Comparison of ENCODE assay signal across 13 cellular contexts in genomic region chr14:92702441-92702918, GRCh38. TPM values are rescaled to one million over a fixed set of nuclear protein-coding genes. Genes with fewer than 3 reads are reported as not detected.
A peak's percentile ranks its signal among the peaks of the same experiment; 100 is the strongest.
DNase-seq lines count a peak whose midpoint lies in the region; ATAC-seq, FAIRE-seq and TF ChIP-seq lines count a peak whose summit lies in the region.
"Had no signal": no experiment of that assay in that cellular context is flagged by ENCODE, and none has a peak within 500 bp of the region (broad histone marks: within the 10 kb centered on the region; RNA-seq: fewer than 3 reads in every experiment).

No MANE protein-coding gene starts in this region.

- H3K36me3 ChIP-seq in pancreas: peaks cover 0 to 4% (median 0%) of the 10 kb centered on the region in 3 donors
- H3K36me3 ChIP-seq: ovary had no signal

- TF ChIP-seq CTCF in pancreas (IDR thresholded peaks at IDR 0.05): no peak

- no peaks in the 10 kb centered on the region for H3K4me1 ChIP-seq in pancreas

- 87 to 94% methylated on average over 9 of the region's 9 CpGs for WGBS in pancreas, 2 donors

- DNase-seq in GDM1 (lab: John Stamatoyannopoulos, UW) (peak; percentile 33), NOMO-1 treated with DMSO at 0.1 percent for 48 hours (lab: John Stamatoyannopoulos, UW; ENCODE audit: unreplicated experiment) (peak; percentile 8), glomerular visceral epithelial cell (ENCODE audit: extremely low spot score) (peak; percentile 21), pancreas (no peak), NCI-H524 (lab: John Stamatoyannopoulos, UW) (no peak), NCI-H2196 (lab: John Stamatoyannopoulos, UW; ENCODE audit: unreplicated experiment) (no peak)
- DNase-seq: NCI-H2029 treated with DMSO at 0.1 percent for 48 hours; NCI-H748 treated with DMSO at 0.1 percent for 48 hours; ovary; stimulated activated CD4-positive, alpha-beta T cell treated with anti-CD3 and anti-CD28 coated beads, Interleukin-12 subunit alpha, Interleukin-12 subunit beta, amount 100 ng/mL, for 4 hours had no signal

- H3K27ac ChIP-seq in pancreas: no peak overlapping the region
- H3K27ac ChIP-seq: ovary had no signal

- no peak for FAIRE-seq in pancreas (lab: Jason Lieb, UNC)

- H3K27me3 ChIP-seq in pancreas: no peaks in the 10 kb centered on the region
- H3K27me3 ChIP-seq: dorsolateral prefrontal cortex, ovary had no signal

- peak in 3 of 4 donors; percentile 25 to 68 (median 51) for ATAC-seq in pancreas
- no peak for ATAC-seq in HG02588 (IDR thresholded peaks at IDR 0.05; ENCODE audit: unreplicated experiment)
- no peak for ATAC-seq in GM18867 (IDR thresholded peaks at IDR 0.05; ENCODE audit: unreplicated experiment)

- intact Hi-C loops in pancreas (cut with DNase I): no loop called here

- H3K4me3 ChIP-seq in pancreas: no peak overlapping the region
- H3K4me3 ChIP-seq: dorsolateral prefrontal cortex, ovary had no signal

- H3K9me3 ChIP-seq in pancreas: no peaks in the 10 kb centered on the region
- H3K9me3 ChIP-seq: ovary had no signal

RNA-seq across cellular contexts. Expression of gene LGMN, which starts 45.9 kb away (rescaled TPM):
- total RNA-seq in pancreas: 10 to 100 TPM; 18.5 to 60.1 (median 29.1) TPM
- polyA plus RNA-seq in pancreas: 10 to 100 TPM; 34.9 to 39.5 TPM

Comparison
In these comparisons a context has a peak if more than half of its experiments do, and no peak if none do; other contexts are left out.
1. DNase-seq: peak in GDM1 (single experiment), NOMO-1 treated with DMSO at 0.1 percent for 48 hours (single experiment) and glomerular visceral epithelial cell (single experiment); none in pancreas (0 of 6), NCI-H524 (0 of 2) and NCI-H2196 (single experiment).
2. ATAC-seq: peak in pancreas (3 of 4); none in HG02588 (single experiment) and GM18867 (single experiment).